Comparison of ENCODE assay signal across 27 cellular contexts in the genomic region with DNA sequence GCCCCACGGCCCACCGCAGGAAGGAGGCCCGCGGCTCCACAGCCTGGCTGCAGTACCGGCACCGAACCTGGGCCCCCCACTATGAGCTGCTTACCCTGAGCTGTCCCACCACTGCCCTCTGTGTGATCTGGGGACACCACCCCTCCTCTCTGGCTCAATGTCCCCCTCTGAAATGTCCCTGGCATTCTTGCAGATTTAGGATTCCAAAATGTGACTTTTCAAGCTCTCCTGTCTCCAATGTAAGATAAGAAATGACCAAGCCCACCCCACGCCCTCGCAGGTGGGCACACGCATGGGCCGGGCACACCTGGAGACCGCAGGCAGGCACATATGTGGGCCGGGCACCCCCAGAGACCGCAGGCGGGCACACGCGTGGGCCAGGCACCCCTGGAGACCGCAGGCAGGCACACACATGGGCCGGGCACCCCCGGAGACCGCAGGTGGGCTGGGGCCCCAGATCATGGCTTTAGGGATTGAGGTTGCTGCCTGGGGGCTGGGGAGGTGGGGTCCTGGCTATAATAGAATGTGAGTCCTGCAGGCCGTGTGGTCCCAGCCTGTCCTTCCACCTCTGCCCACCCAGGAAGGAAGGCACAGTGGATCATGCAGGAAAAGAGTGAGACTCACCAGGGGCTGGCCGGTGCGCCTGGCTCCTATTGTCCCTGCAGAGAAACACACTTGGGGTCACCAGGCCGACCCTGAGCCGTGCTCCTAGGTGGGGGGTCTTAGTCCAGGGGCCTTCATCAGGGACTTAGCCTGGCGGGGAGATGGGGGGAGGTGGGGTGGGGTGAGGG. TPM values are rescaled to one million over a fixed set of nuclear protein-coding genes. Genes with fewer than 3 reads are reported as not detected.
DNase-seq lines count a peak whose midpoint lies in the region; ATAC-seq and TF ChIP-seq lines count a peak whose summit lies in the region.
"Had no signal": no experiment of that assay in that cellular context is flagged by ENCODE, and none has a peak within 500 bp of the region (broad histone marks: within the 10 kb centered on the region; RNA-seq: fewer than 3 reads in every experiment).

No MANE protein-coding gene starts in this region.

- no peak overlapping the region for H2BK5ac ChIP-seq in H9 (ENCODE audit: insufficient read length, low read length)

- H3K56ac ChIP-seq in H9 (ENCODE audit: insufficient read length, low read depth, low read length): no peak overlapping the region

- H2BK20ac ChIP-seq in H9 (ENCODE audit: low read depth, low read length, poor library complexity, severe bottlenecking): no peak overlapping the region

- H3K79me1 ChIP-seq in H9 (ENCODE audit: insufficient read depth, low read depth, low read length, poor library complexity, severe bottlenecking): no peaks in the 10 kb centered on the region

- H3K4me2 ChIP-seq in H9 (ENCODE audit: insufficient read depth, insufficient read length, low read length): no peak overlapping the region

- no peak overlapping the region for H3T11ph ChIP-seq in H9 (ENCODE audit: low read length)

- no peak overlapping the region for H4K5ac ChIP-seq in H9 (ENCODE audit: insufficient read length, low read depth, low read length)

- no peak overlapping the region for H3K9ac ChIP-seq in H9 (ENCODE audit: extremely low read depth, insufficient read length, low read length)

- H3K27ac ChIP-seq in right cardiac atrium (ENCODE audit: low read length) (no peak overlapping the region), H9 (ENCODE audit: insufficient read length, low read depth, low read length) (no peak overlapping the region), upper lobe of right lung (no peak overlapping the region)
- H3K27ac ChIP-seq: C4-2B, esophagus squamous epithelium, tibial nerve had no signal

- TF ChIP-seq CTCF in H9 (conservative IDR thresholded peaks at IDR 0.05) (no peak), upper lobe of right lung (IDR thresholded peaks at IDR 0.05) (no peak), endothelial cell (IDR thresholded peaks at IDR 0.05; ENCODE audit: unreplicated experiment) (no peak)

- no peaks in the 10 kb centered on the region for H3K36me3 Mint-ChIP-seq in H9 (ENCODE audit: insufficient read depth in 1 of 3, low read depth in 3 of 3)
- H3K36me3 Mint-ChIP-seq in natural killer cell treated with Interleukin-12 subunit alpha and Interleukin-12 subunit beta and Interleukin-15 and Interleukin-18, amount 100 ng/mL, for 72 hours: no peaks in the 10 kb centered on the region
- no peaks in the 10 kb centered on the region for H3K36me3 Mint-ChIP-seq in endothelial cell (ENCODE audit: low read depth, unreplicated experiment)
- peaks cover 47% of the 10 kb centered on the region for H3K36me3 Mint-ChIP-seq in activated T-cell treated with anti-CD3 and anti-CD28 coated beads, Interleukin-2, amount 50 U/mL, for 24 hours (ENCODE audit: low read depth)
- H3K36me3 Mint-ChIP-seq: naive thymus-derived CD8-positive, alpha-beta T cell had no signal

- no peaks in the 10 kb centered on the region for H3K79me2 ChIP-seq in H9 (ENCODE audit: insufficient read depth, low read length)

- H3K4me1 ChIP-seq in right cardiac atrium (ENCODE audit: control insufficient read depth, insufficient read depth, low read length): no peaks in the 10 kb centered on the region
- no peaks in the 10 kb centered on the region for H3K4me1 ChIP-seq in H9 (ENCODE audit: insufficient read depth, low read length)
- no peaks in the 10 kb centered on the region for H3K4me1 ChIP-seq in upper lobe of right lung

- H3K23ac ChIP-seq in H9 (ENCODE audit: insufficient read length, low read depth, low read length): no peak overlapping the region

- intact Hi-C loops in right cardiac atrium (cut with DNase I) (no loop called here), left cardiac atrium (cut with DNase I) (no loop called here), upper lobe of right lung (cut with DNase I) (no loop called here)

- no peak overlapping the region for H3K4me3 Mint-ChIP-seq in H9
- H3K4me3 Mint-ChIP-seq in natural killer cell treated with Interleukin-12 subunit alpha and Interleukin-12 subunit beta and Interleukin-15 and Interleukin-18, amount 100 ng/mL, for 72 hours: no peak overlapping the region
- H3K4me3 Mint-ChIP-seq in endothelial cell (ENCODE audit: unreplicated experiment): no peak overlapping the region
- H3K4me3 Mint-ChIP-seq in activated T-cell treated with anti-CD3 and anti-CD28 coated beads, Interleukin-2, amount 50 U/mL, for 24 hours: no peak overlapping the region
- H3K4me3 Mint-ChIP-seq: activated naive CD8-positive, alpha-beta T cell treated with anti-CD3 and anti-CD28 coated beads, Interleukin-2, amount 50 U/mL, for 24 hours; HFFc6; naive thymus-derived CD8-positive, alpha-beta T cell; stimulated activated naive CD8-positive, alpha-beta T cell treated with anti-CD3 and anti-CD28 coated beads, Interleukin-15, Interleukin-2, amounts not matched to agents 100 ng/mL and 50 ng/mL, for 24 hours; T-helper 1 cell treated with Interleukin-12 subunit alpha and Interleukin-12 subunit beta and Interleukin-4 antibody, amounts not matched to agents 30 μg/mL and 1 μg/mL, for 36 hours had no signal

- no peak overlapping the region for H3K4ac ChIP-seq in H9 (ENCODE audit: low read depth, low read length)

- DNase-seq in right cardiac atrium: peak in 2 of 3 donors; percentile 42 to 45
- no peak for DNase-seq in left cardiac atrium
- peak; percentile 21 for DNase-seq in H9
- DNase-seq in natural killer cell treated with Interleukin-12 subunit alpha and Interleukin-12 subunit beta and Interleukin-15 and Interleukin-18, amount 100 ng/mL, for 72 hours (ENCODE audit: low spot score): peak; percentile 51
- peak; percentile 49 for DNase-seq in upper lobe of right lung
- no peak for DNase-seq in endothelial cell (ENCODE audit: low spot score)
- no peak for DNase-seq in activated T-cell treated with anti-CD3 and anti-CD28 coated beads, Interleukin-2, amount 50 U/mL, for 24 hours
- DNase-seq: ACHN; activated naive CD8-positive, alpha-beta T cell treated with anti-CD3 and anti-CD28 coated beads, Interleukin-2, amount 50 U/mL, for 24 hours; central memory CD4-positive, alpha-beta T cell; DMS79 treated with DMSO at 0.1 percent for 48 hours; esophagus squamous epithelium; GF-D8; HFFc6; midbrain; MV-4-11; naive thymus-derived CD8-positive, alpha-beta T cell; NCI-H1694 treated with DMSO at 0.1 percent for 48 hours; RPMI8226 had no signal

- no peak overlapping the region for H3K4me3 ChIP-seq in right cardiac atrium (ENCODE audit: low read length)
- no peak overlapping the region for H3K4me3 ChIP-seq in upper lobe of right lung
- H3K4me3 ChIP-seq: esophagus squamous epithelium, tibial nerve had no signal

- H2BK120ac ChIP-seq in H9 (ENCODE audit: low read depth, low read length, poor library complexity, severe bottlenecking): no peak overlapping the region

- H3K27me3 Mint-ChIP-seq in H9 (ENCODE audit: low read depth) (peaks cover 8% of the 10 kb centered on the region), endothelial cell (ENCODE audit: unreplicated experiment) (peaks cover 2% of the 10 kb centered on the region)
- peaks cover 4% of the 10 kb centered on the region in 2 donors for H3K27me3 Mint-ChIP-seq in natural killer cell treated with Interleukin-12 subunit alpha and Interleukin-12 subunit beta and Interleukin-15 and Interleukin-18, amount 100 ng/mL, for 72 hours
- no peaks in the 10 kb centered on the region for H3K27me3 Mint-ChIP-seq in activated T-cell treated with anti-CD3 and anti-CD28 coated beads, Interleukin-2, amount 50 U/mL, for 24 hours
- H3K27me3 Mint-ChIP-seq: naive thymus-derived CD8-positive, alpha-beta T cell; stimulated activated naive CD8-positive, alpha-beta T cell treated with anti-CD3 and anti-CD28 coated beads, Interleukin-15, Interleukin-2, amounts not matched to agents 100 ng/mL and 50 ng/mL, for 24 hours had no signal

- H3K27me3 ChIP-seq in right cardiac atrium (ENCODE audit: control insufficient read depth, insufficient read depth) (no peaks in the 10 kb centered on the region), H9 (ENCODE audit: insufficient read depth, low read length) (no peaks in the 10 kb centered on the region), upper lobe of right lung (no peaks in the 10 kb centered on the region)
- H3K27me3 ChIP-seq: esophagus squamous epithelium, tibial nerve had no signal

- H2BK15ac ChIP-seq in H9 (ENCODE audit: low read depth, low read length): no peak overlapping the region; the same call in 1 of the 2 replicates

- no peaks in the 10 kb centered on the region for H3K36me3 ChIP-seq in upper lobe of right lung
- H3K36me3 ChIP-seq: esophagus squamous epithelium, tibial nerve had no signal

- H3K9me3 Mint-ChIP-seq in H9 (no peaks in the 10 kb centered on the region), endothelial cell (ENCODE audit: unreplicated experiment) (no peaks in the 10 kb centered on the region)
- no peaks in the 10 kb centered on the region for H3K9me3 Mint-ChIP-seq in natural killer cell treated with Interleukin-12 subunit alpha and Interleukin-12 subunit beta and Interleukin-15 and Interleukin-18, amount 100 ng/mL, for 72 hours
- H3K9me3 Mint-ChIP-seq in activated T-cell treated with anti-CD3 and anti-CD28 coated beads, Interleukin-2, amount 50 U/mL, for 24 hours: no peaks in the 10 kb centered on the region
- H3K9me3 Mint-ChIP-seq: activated naive CD8-positive, alpha-beta T cell treated with anti-CD3 and anti-CD28 coated beads, Interleukin-2, amount 50 U/mL, for 24 hours; HFFc6; naive thymus-derived CD8-positive, alpha-beta T cell; stimulated activated naive CD8-positive, alpha-beta T cell treated with anti-CD3 and anti-CD28 coated beads, Interleukin-15, Interleukin-2, amounts not matched to agents 100 ng/mL and 50 ng/mL, for 24 hours; T-helper 1 cell treated with Interleukin-12 subunit alpha and Interleukin-12 subunit beta and Interleukin-4 antibody, amounts not matched to agents 30 μg/mL and 1 μg/mL, for 36 hours had no signal

- no peak overlapping the region for H2AK5ac ChIP-seq in H9 (ENCODE audit: insufficient read length, low read length)

- no peak overlapping the region for H3K18ac ChIP-seq in H9 (ENCODE audit: insufficient read length, low read depth, low read length)

- no peak overlapping the region for H4K8ac ChIP-seq in H9 (replicated peaks; ENCODE audit: insufficient read length, low read depth, low read length)

- H3K4me1 Mint-ChIP-seq in H9 (no peaks in the 10 kb centered on the region), endothelial cell (ENCODE audit: unreplicated experiment) (no peaks in the 10 kb centered on the region)
- peaks cover 2% of the 10 kb centered on the region in 2 donors for H3K4me1 Mint-ChIP-seq in natural killer cell treated with Interleukin-12 subunit alpha and Interleukin-12 subunit beta and Interleukin-15 and Interleukin-18, amount 100 ng/mL, for 72 hours (ENCODE audit: low read depth in 2 of 2)
- H3K4me1 Mint-ChIP-seq in activated T-cell treated with anti-CD3 and anti-CD28 coated beads, Interleukin-2, amount 50 U/mL, for 24 hours (ENCODE audit: low read depth): peaks cover 16% of the 10 kb centered on the region

- 93% methylated on average over 26 of the region's 26 CpGs for WGBS in right cardiac atrium
- no CpG with 5 or more reads among the region's 26 CpGs for WGBS in H9 (ENCODE audit: extremely low coverage, insufficient read length, low lambda C conversion rate)

- H2AFZ ChIP-seq in H9 (ENCODE audit: low read length): no peak overlapping the region

- no peak overlapping the region for H4K91ac ChIP-seq in H9 (ENCODE audit: insufficient read length, low read depth, low read length)

- peak overlapping the region in 1 of 3 experiments; percentile 57; a peak in 2 of 7 replicates for H3K27ac Mint-ChIP-seq in H9
- H3K27ac Mint-ChIP-seq in natural killer cell treated with Interleukin-12 subunit alpha and Interleukin-12 subunit beta and Interleukin-15 and Interleukin-18, amount 100 ng/mL, for 72 hours: no peak overlapping the region
- no peak overlapping the region for H3K27ac Mint-ChIP-seq in endothelial cell (ENCODE audit: unreplicated experiment)
- H3K27ac Mint-ChIP-seq in activated T-cell treated with anti-CD3 and anti-CD28 coated beads, Interleukin-2, amount 50 U/mL, for 24 hours: no peak overlapping the region
- H3K27ac Mint-ChIP-seq: activated naive CD8-positive, alpha-beta T cell treated with anti-CD3 and anti-CD28 coated beads, Interleukin-2, amount 50 U/mL, for 24 hours; HFFc6; naive thymus-derived CD8-positive, alpha-beta T cell; stimulated activated naive CD8-positive, alpha-beta T cell treated with anti-CD3 and anti-CD28 coated beads, Interleukin-15, Interleukin-2, amounts not matched to agents 100 ng/mL and 50 ng/mL, for 24 hours; T-helper 1 cell treated with Interleukin-12 subunit alpha and Interleukin-12 subunit beta and Interleukin-4 antibody, amounts not matched to agents 30 μg/mL and 1 μg/mL, for 36 hours had no signal

- ATAC-seq in right cardiac atrium: no peak
- no peak for ATAC-seq in left cardiac atrium
- ATAC-seq in natural killer cell treated with Interleukin-12 subunit alpha and Interleukin-12 subunit beta and Interleukin-15 and Interleukin-18, amount 100 ng/mL, for 72 hours: no peak
- ATAC-seq in upper lobe of right lung: no peak
- ATAC-seq in HG03139 (IDR thresholded peaks at IDR 0.05; ENCODE audit: unreplicated experiment): no peak
- ATAC-seq: activated CD4-positive, CD25-positive, alpha-beta regulatory T cell treated with anti-CD3 and anti-CD28 coated beads, Interleukin-2, amount 50 U/mL, for 24 hours; activated naive CD8-positive, alpha-beta T cell treated with anti-CD3 and anti-CD28 coated beads, Interleukin-2, amount 50 U/mL, for 24 hours; naive thymus-derived CD8-positive, alpha-beta T cell; sciatic nerve had no signal

- H4K20me1 ChIP-seq in H9 (ENCODE audit: control insufficient read depth, insufficient read depth, insufficient read length): no peaks in the 10 kb centered on the region

- no peaks in the 10 kb centered on the region for H3K23me2 ChIP-seq in H9 (ENCODE audit: insufficient read length, low read depth, low read length, poor library complexity, severe bottlenecking)

- H2BK12ac ChIP-seq in H9 (ENCODE audit: insufficient read length, low read depth, low read length): no peak overlapping the region

- no peaks in the 10 kb centered on the region for H3K9me3 ChIP-seq in right cardiac atrium (ENCODE audit: control insufficient read depth, low read length)
- H3K9me3 ChIP-seq in H9 (ENCODE audit: control insufficient read depth, low read depth, low read length): no peaks in the 10 kb centered on the region
- no peaks in the 10 kb centered on the region for H3K9me3 ChIP-seq in upper lobe of right lung
- H3K9me3 ChIP-seq: esophagus squamous epithelium, tibial nerve had no signal

- no peak overlapping the region; the same call in 1 of the 2 replicates for H3K14ac ChIP-seq in H9 (ENCODE audit: insufficient read depth, low read length)

RNA-seq across cellular contexts. Expression of gene PDCD1, which starts 7.2 kb away (rescaled TPM):
- 1 to 10 TPM; 5.2 to 6.8 (median 5.4) TPM for total RNA-seq in right cardiac atrium
- polyA plus RNA-seq in right cardiac atrium: 7.4 TPM
- 1 to 10 TPM; 1.2 to 1.5 TPM for total RNA-seq in left cardiac atrium
- total RNA-seq in H9 (2021): 1.4 and 1.6 TPM in 2 replicates
- under 1 TPM; 0.78 to 0.89 TPM for total RNA-seq in natural killer cell treated with Interleukin-12 subunit alpha and Interleukin-12 subunit beta and Interleukin-15 and Interleukin-18, amount 100 ng/mL, for 72 hours
- 1.8 TPM for total RNA-seq in upper lobe of right lung
- total RNA-seq in endothelial cell (ENCODE audit: unreplicated experiment): not detected
- total RNA-seq: HFFc6, NCI-H460 had no signal

RNA-seq across cellular contexts. Expression of gene RTP5, which starts 18.0 kb away (rescaled TPM):
- not detected for total RNA-seq in right cardiac atrium
- 0.05 TPM for polyA plus RNA-seq in right cardiac atrium
- total RNA-seq in left cardiac atrium: under 1 TPM in 1 of 2 donors, not detected in 1; 0.12 TPM
- total RNA-seq in H9 (2021): not detected in 2 replicates
- not detected for total RNA-seq in natural killer cell treated with Interleukin-12 subunit alpha and Interleukin-12 subunit beta and Interleukin-15 and Interleukin-18, amount 100 ng/mL, for 72 hours
- not detected for total RNA-seq in upper lobe of right lung
- total RNA-seq in endothelial cell (ENCODE audit: unreplicated experiment): not detected
- total RNA-seq: HFFc6; naive thymus-derived CD8-positive, alpha-beta T cell; NCI-H460; sciatic nerve; tibial nerve had no signal
- polyA plus RNA-seq: naive thymus-derived CD8-positive, alpha-beta T cell had no signal

RNA-seq across cellular contexts. Expression of gene NEU4, which starts 42.5 kb away (rescaled TPM):
- total RNA-seq in right cardiac atrium (1 to 10 TPM in 1 of 4 donors, under 1 TPM in 2, not detected in 1; 0.17 to 1.4 (median 0.84) TPM), left cardiac atrium (under 1 TPM; 0.16 to 0.38 TPM), H9 (2021) (0.42 and 0.70 TPM in 2 replicates), upper lobe of right lung (0.23 TPM), endothelial cell (ENCODE audit: unreplicated experiment) (0.33 TPM)
- 0.68 TPM for polyA plus RNA-seq in right cardiac atrium
- total RNA-seq in natural killer cell treated with Interleukin-12 subunit alpha and Interleukin-12 subunit beta and Interleukin-15 and Interleukin-18, amount 100 ng/mL, for 72 hours: 1 to 10 TPM in 1 of 2 donors, under 1 TPM in 1; 0.86 to 3.8 TPM
- total RNA-seq: esophagus squamous epithelium; naive thymus-derived CD8-positive, alpha-beta T cell; sciatic nerve had no signal
- polyA plus RNA-seq: naive thymus-derived CD8-positive, alpha-beta T cell had no signal

Comparison
In these comparisons a context has a peak if more than half of its experiments do, and no peak if none do; other contexts are left out.
1. DNase-seq: peak in right cardiac atrium (2 of 3), H9 (single experiment), natural killer cell treated with Interleukin-12 subunit alpha and Interleukin-12 subunit beta and Interleukin-15 and Interleukin-18, amount 100 ng/mL, for 72 hours (single experiment) and upper lobe of right lung (single experiment); none in left cardiac atrium (single experiment), endothelial cell (single experiment) and activated T-cell treated with anti-CD3 and anti-CD28 coated beads, Interleukin-2, amount 50 U/mL, for 24 hours (single experiment).